In the genomic region with DNA sequence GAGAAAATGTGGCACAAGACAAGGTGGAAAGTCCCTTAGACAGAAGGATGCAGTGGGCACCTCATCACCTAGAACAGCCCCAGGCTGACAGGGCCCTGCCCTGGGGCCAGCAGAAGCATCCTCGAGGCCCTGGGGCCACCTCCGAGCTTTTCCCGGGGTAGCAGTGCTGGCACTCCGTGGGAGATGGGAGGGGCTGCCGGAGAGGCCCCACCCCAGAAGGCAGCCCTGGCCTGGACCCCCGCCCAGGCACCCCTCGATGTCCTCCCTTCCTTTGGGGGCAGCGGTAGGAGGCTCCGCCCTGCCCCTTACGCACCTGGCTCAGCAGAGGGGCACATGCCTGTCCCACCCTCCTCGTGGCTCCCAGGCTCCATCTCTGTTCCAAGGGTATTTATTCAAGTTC, we compare ENCODE assay signal across 1 cellular context.
TF ChIP-seq lines count a peak whose summit lies in the region.

No MANE protein-coding gene starts in this region.

TF ChIP-seq in WTC11, 78 proteins besides CTCF, POLR2A, EP300 and RAD21 (continued from another document):
- TF ChIP-seq, protein P1, sequence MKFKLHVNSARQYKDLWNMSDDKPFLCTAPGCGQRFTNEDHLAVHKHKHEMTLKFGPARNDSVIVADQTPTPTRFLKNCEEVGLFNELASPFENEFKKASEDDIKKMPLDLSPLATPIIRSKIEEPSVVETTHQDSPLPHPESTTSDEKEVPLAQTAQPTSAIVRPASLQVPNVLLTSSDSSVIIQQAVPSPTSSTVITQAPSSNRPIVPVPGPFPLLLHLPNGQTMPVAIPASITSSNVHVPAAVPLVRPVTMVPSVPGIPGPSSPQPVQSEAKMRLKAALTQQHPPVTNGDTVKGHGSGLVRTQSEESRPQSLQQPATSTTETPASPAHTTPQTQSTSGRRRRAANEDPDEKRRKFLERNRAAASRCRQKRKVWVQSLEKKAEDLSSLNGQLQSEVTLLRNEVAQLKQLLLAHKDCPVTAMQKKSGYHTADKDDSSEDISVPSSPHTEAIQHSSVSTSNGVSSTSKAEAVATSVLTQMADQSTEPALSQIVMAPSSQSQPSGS (CRISPR knock-in tag; IDR thresholded peaks at IDR 0.05; ENCODE audit: borderline replicate concordance, low read depth): no peak
- TF ChIP-seq TCF7 (CRISPR knock-in tag; IDR thresholded peaks at IDR 0.05; ENCODE audit: low read depth): no peak
- TF ChIP-seq, protein P2, sequence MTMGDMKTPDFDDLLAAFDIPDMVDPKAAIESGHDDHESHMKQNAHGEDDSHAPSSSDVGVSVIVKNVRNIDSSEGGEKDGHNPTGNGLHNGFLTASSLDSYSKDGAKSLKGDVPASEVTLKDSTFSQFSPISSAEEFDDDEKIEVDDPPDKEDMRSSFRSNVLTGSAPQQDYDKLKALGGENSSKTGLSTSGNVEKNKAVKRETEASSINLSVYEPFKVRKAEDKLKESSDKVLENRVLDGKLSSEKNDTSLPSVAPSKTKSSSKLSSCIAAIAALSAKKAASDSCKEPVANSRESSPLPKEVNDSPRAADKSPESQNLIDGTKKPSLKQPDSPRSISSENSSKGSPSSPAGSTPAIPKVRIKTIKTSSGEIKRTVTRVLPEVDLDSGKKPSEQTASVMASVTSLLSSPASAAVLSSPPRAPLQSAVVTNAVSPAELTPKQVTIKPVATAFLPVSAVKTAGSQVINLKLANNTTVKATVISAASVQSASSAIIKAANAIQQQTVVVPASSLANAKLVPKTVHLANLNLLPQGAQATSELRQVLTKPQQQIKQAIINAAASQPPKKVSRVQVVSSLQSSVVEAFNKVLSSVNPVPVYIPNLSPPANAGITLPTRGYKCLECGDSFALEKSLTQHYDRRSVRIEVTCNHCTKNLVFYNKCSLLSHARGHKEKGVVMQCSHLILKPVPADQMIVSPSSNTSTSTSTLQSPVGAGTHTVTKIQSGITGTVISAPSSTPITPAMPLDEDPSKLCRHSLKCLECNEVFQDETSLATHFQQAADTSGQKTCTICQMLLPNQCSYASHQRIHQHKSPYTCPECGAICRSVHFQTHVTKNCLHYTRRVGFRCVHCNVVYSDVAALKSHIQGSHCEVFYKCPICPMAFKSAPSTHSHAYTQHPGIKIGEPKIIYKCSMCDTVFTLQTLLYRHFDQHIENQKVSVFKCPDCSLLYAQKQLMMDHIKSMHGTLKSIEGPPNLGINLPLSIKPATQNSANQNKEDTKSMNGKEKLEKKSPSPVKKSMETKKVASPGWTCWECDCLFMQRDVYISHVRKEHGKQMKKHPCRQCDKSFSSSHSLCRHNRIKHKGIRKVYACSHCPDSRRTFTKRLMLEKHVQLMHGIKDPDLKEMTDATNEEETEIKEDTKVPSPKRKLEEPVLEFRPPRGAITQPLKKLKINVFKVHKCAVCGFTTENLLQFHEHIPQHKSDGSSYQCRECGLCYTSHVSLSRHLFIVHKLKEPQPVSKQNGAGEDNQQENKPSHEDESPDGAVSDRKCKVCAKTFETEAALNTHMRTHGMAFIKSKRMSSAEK (CRISPR knock-in tag; IDR thresholded peaks at IDR 0.05; ENCODE audit: borderline replicate concordance): no peak
- TF ChIP-seq, protein P3, sequence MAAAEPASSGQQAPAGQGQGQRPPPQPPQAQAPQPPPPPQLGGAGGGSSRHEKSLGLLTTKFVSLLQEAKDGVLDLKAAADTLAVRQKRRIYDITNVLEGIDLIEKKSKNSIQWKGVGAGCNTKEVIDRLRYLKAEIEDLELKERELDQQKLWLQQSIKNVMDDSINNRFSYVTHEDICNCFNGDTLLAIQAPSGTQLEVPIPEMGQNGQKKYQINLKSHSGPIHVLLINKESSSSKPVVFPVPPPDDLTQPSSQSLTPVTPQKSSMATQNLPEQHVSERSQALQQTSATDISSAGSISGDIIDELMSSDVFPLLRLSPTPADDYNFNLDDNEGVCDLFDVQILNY (CRISPR knock-in tag; IDR thresholded peaks at IDR 0.05): no peak
- no peak for TF ChIP-seq HMGA2 (CRISPR knock-in tag; IDR thresholded peaks at IDR 0.05)
- TF ChIP-seq, protein P4, sequence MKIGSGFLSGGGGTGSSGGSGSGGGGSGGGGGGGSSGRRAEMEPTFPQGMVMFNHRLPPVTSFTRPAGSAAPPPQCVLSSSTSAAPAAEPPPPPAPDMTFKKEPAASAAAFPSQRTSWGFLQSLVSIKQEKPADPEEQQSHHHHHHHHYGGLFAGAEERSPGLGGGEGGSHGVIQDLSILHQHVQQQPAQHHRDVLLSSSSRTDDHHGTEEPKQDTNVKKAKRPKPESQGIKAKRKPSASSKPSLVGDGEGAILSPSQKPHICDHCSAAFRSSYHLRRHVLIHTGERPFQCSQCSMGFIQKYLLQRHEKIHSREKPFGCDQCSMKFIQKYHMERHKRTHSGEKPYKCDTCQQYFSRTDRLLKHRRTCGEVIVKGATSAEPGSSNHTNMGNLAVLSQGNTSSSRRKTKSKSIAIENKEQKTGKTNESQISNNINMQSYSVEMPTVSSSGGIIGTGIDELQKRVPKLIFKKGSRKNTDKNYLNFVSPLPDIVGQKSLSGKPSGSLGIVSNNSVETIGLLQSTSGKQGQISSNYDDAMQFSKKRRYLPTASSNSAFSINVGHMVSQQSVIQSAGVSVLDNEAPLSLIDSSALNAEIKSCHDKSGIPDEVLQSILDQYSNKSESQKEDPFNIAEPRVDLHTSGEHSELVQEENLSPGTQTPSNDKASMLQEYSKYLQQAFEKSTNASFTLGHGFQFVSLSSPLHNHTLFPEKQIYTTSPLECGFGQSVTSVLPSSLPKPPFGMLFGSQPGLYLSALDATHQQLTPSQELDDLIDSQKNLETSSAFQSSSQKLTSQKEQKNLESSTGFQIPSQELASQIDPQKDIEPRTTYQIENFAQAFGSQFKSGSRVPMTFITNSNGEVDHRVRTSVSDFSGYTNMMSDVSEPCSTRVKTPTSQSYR (CRISPR knock-in tag; IDR thresholded peaks at IDR 0.05): no peak
- TF ChIP-seq, protein P5, sequence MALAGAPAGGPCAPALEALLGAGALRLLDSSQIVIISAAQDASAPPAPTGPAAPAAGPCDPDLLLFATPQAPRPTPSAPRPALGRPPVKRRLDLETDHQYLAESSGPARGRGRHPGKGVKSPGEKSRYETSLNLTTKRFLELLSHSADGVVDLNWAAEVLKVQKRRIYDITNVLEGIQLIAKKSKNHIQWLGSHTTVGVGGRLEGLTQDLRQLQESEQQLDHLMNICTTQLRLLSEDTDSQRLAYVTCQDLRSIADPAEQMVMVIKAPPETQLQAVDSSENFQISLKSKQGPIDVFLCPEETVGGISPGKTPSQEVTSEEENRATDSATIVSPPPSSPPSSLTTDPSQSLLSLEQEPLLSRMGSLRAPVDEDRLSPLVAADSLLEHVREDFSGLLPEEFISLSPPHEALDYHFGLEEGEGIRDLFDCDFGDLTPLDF (CRISPR knock-in tag; IDR thresholded peaks at IDR 0.05): no peak
